ENCODE assay signal across 1 cellular context in genomic region chr18:49473721-49474120, GRCh38.
TF ChIP-seq lines count a peak whose summit lies in the region.

No MANE protein-coding gene starts in this region.

TF ChIP-seq in SK-N-SH treated with all-trans-retinoic acid at 6 μM for 48 hours, 23 proteins besides CTCF, POLR2A, EP300 and RAD21 (continued from another document):
- TF ChIP-seq PATZ1 (CRISPR knock-in tag; IDR thresholded peaks at IDR 0.05; ENCODE audit: borderline replicate concordance) (no peak), ISL1 (CRISPR knock-in tag; IDR thresholded peaks at IDR 0.05) (no peak), BACH2 (CRISPR knock-in tag; IDR thresholded peaks at IDR 0.05; ENCODE audit: borderline replicate concordance) (no peak), ARNTL (CRISPR knock-in tag; IDR thresholded peaks at IDR 0.05; ENCODE audit: borderline replicate concordance, low read depth) (no peak), GLIS3 (CRISPR knock-in tag; IDR thresholded peaks at IDR 0.05) (no peak), CSDC2 (CRISPR knock-in tag; IDR thresholded peaks at IDR 0.05) (no peak), ESRRG (CRISPR knock-in tag; IDR thresholded peaks at IDR 0.05) (no peak), CREB5 (CRISPR knock-in tag; IDR thresholded peaks at IDR 0.05; ENCODE audit: low read depth) (no peak), OSR1 (CRISPR knock-in tag; IDR thresholded peaks at IDR 0.05) (no peak), ZNF8 (CRISPR knock-in tag; IDR thresholded peaks at IDR 0.05) (no peak), TOX (CRISPR knock-in tag; IDR thresholded peaks at IDR 0.05; ENCODE audit: borderline replicate concordance) (no peak)
